23 cellular contexts compared by ENCODE assay signal in genomic region chr15:42157381-42157780, GRCh38. TPM values are rescaled to one million over a fixed set of nuclear protein-coding genes. Genes with fewer than 3 reads are reported as not detected.
"Had no signal": no experiment of that assay in that cellular context is flagged by ENCODE, and none has a peak within 500 bp of the region (broad histone marks: within the 10 kb centered on the region; RNA-seq: fewer than 3 reads in every experiment).

No MANE protein-coding gene starts in this region.

- H3K27ac Mint-ChIP-seq: activated CD4-positive, alpha-beta memory T cell treated with anti-CD3 and anti-CD28 coated beads, Interleukin-2, amount 10 ng/mL, durations not matched to agents 7 days and 5 days; activated CD8-positive, alpha-beta memory T cell treated with anti-CD3 and anti-CD28 coated beads, Interleukin-2, amount 10 ng/mL, durations not matched to agents 7 days and 5 days; activated naive CD8-positive, alpha-beta T cell treated with anti-CD3 and anti-CD28 coated beads, Interleukin-2, amount 10 ng/mL, durations not matched to agents 7 days and 5 days had no signal

- ATAC-seq: activated CD4-positive, CD25-positive, alpha-beta regulatory T cell treated with anti-CD3 and anti-CD28 coated beads, Interleukin-2, amount 50 U/mL, for 24 hours; activated CD8-positive, alpha-beta memory T cell treated with anti-CD3 and anti-CD28 coated beads, Interleukin-2, amount 10 ng/mL, durations not matched to agents 7 days and 5 days; heart right ventricle; left cardiac atrium; naive thymus-derived CD4-positive, alpha-beta T cell; sciatic nerve had no signal

- H3K4me1 Mint-ChIP-seq: activated CD4-positive, alpha-beta memory T cell treated with anti-CD3 and anti-CD28 coated beads, Interleukin-2, amount 10 ng/mL, durations not matched to agents 7 days and 5 days; activated CD8-positive, alpha-beta memory T cell treated with anti-CD3 and anti-CD28 coated beads, Interleukin-2, amount 10 ng/mL, durations not matched to agents 7 days and 5 days; neural crest cell had no signal

- H3K27ac ChIP-seq: thoracic aorta had no signal

- H3K27me3 Mint-ChIP-seq: activated CD4-positive, alpha-beta memory T cell treated with anti-CD3 and anti-CD28 coated beads, Interleukin-2, amount 10 ng/mL, durations not matched to agents 7 days and 5 days; activated CD4-positive, alpha-beta T cell treated with anti-CD3 and anti-CD28 coated beads, Interleukin-2, amount 10 ng/mL, durations not matched to agents 24 days and 14 days; activated CD8-positive, alpha-beta memory T cell treated with anti-CD3 and anti-CD28 coated beads, Interleukin-2, amount 10 ng/mL, durations not matched to agents 7 days and 5 days; activated naive CD8-positive, alpha-beta T cell treated with anti-CD3 and anti-CD28 coated beads, Interleukin-2, amount 10 ng/mL, durations not matched to agents 7 days and 5 days; naive thymus-derived CD4-positive, alpha-beta T cell had no signal

- DNase-seq: activated CD4-positive, alpha-beta memory T cell treated with anti-CD3 and anti-CD28 coated beads, Interleukin-2, amount 10 ng/mL, durations not matched to agents 7 days and 5 days; activated CD4-positive, alpha-beta T cell treated with anti-CD3 and anti-CD28 coated beads, Interleukin-2, amount 10 ng/mL, durations not matched to agents 24 days and 14 days; activated CD8-positive, alpha-beta memory T cell treated with anti-CD3 and anti-CD28 coated beads, Interleukin-2, amount 10 ng/mL, durations not matched to agents 7 days and 5 days; activated naive CD4-positive, alpha-beta T cell; activated naive CD8-positive, alpha-beta T cell treated with anti-CD3 and anti-CD28 coated beads, Interleukin-2, amount 10 ng/mL, durations not matched to agents 7 days and 5 days; amniotic stem cell; cortex of kidney; heart right ventricle; islet precursor cell; left cardiac atrium; naive thymus-derived CD4-positive, alpha-beta T cell; occipital lobe; stimulated activated CD4-positive, alpha-beta T cell treated with anti-CD3 and anti-CD28 coated beads, Interleukin-2, amount 100 ng/mL, for 48 hours; stimulated activated CD8-positive, alpha-beta memory T cell treated with anti-CD3 and anti-CD28 coated beads, Interleukin-4, amount 100 ng/mL, for 48 hours; stimulated activated naive CD4-positive, alpha-beta T cell; upper lobe of left lung had no signal

- H3K9me3 Mint-ChIP-seq: activated CD4-positive, alpha-beta memory T cell treated with anti-CD3 and anti-CD28 coated beads, Interleukin-2, amount 10 ng/mL, durations not matched to agents 7 days and 5 days; activated CD4-positive, alpha-beta T cell treated with anti-CD3 and anti-CD28 coated beads, Interleukin-2, amount 10 ng/mL, durations not matched to agents 24 days and 14 days; activated naive CD8-positive, alpha-beta T cell treated with anti-CD3 and anti-CD28 coated beads, Interleukin-2, amount 10 ng/mL, durations not matched to agents 7 days and 5 days; naive thymus-derived CD4-positive, alpha-beta T cell; neural crest cell had no signal

- H3K4me3 Mint-ChIP-seq: activated CD4-positive, alpha-beta memory T cell treated with anti-CD3 and anti-CD28 coated beads, Interleukin-2, amount 10 ng/mL, durations not matched to agents 7 days and 5 days; activated CD4-positive, alpha-beta T cell treated with anti-CD3 and anti-CD28 coated beads, Interleukin-2, amount 10 ng/mL, durations not matched to agents 24 days and 14 days; activated CD8-positive, alpha-beta memory T cell treated with anti-CD3 and anti-CD28 coated beads, Interleukin-2, amount 10 ng/mL, durations not matched to agents 7 days and 5 days; activated naive CD8-positive, alpha-beta T cell treated with anti-CD3 and anti-CD28 coated beads, Interleukin-2, amount 10 ng/mL, durations not matched to agents 7 days and 5 days; naive thymus-derived CD4-positive, alpha-beta T cell; neural crest cell had no signal

RNA-seq across cellular contexts. Expression of gene PLA2G4F, which starts 0.9 kb away (rescaled TPM):
- total RNA-seq: activated CD4-positive, alpha-beta memory T cell treated with anti-CD3 and anti-CD28 coated beads, Interleukin-2, amount 10 ng/mL, durations not matched to agents 7 days and 5 days; activated CD4-positive, alpha-beta T cell treated with anti-CD3 and anti-CD28 coated beads, Interleukin-2, amount 10 ng/mL, durations not matched to agents 24 days and 14 days; activated CD8-positive, alpha-beta memory T cell treated with anti-CD3 and anti-CD28 coated beads, Interleukin-2, amount 10 ng/mL, durations not matched to agents 7 days and 5 days; activated naive CD8-positive, alpha-beta T cell treated with anti-CD3 and anti-CD28 coated beads, Interleukin-2, amount 10 ng/mL, durations not matched to agents 7 days and 5 days; cerebellum; fibroblast of villous mesenchyme; naive thymus-derived CD4-positive, alpha-beta T cell; neural crest cell; occipital lobe; sciatic nerve; T-helper 2 cell treated with Interferon-gamma antibody and Interleukin-4, amounts not matched to agents 100 ng/mL and 5 ng/mL, for 36 hours had no signal
